8 cellular contexts compared by ENCODE assay signal in genomic region chr1:16535487-16535886, GRCh38. TPM values are rescaled to one million over a fixed set of nuclear protein-coding genes. Genes with fewer than 3 reads are reported as not detected.
DNase-seq lines count a peak whose midpoint lies in the region; ATAC-seq and TF ChIP-seq lines count a peak whose summit lies in the region.
"Not testable (repeated sequence)": the region's sequence is repeated elsewhere in the genome, so short reads cannot be mapped to it uniquely, and the experiment has no call there.
"Had no signal": no experiment of that assay in that cellular context is flagged by ENCODE, and none has a peak within 500 bp of the region (broad histone marks: within the 10 kb centered on the region; RNA-seq: fewer than 3 reads in every experiment).

No MANE protein-coding gene starts in this region.

- DNase-seq in HFF-Myc (ENCODE audit: extremely low read depth, low read depth); left colon; spleen: not testable (repeated sequence)
- DNase-seq in coronary artery (ENCODE audit: low spot score) (peak; percentile 69), cardiac muscle cell (ENCODE audit: low read depth in 1 of 2, low spot score in 1 of 2) (peak; percentile 8 to 18)

- H3K4me2 ChIP-seq in neural cell (ENCODE audit: low read length), result not testable (repeated sequence)

- not testable (repeated sequence) for H2AFZ ChIP-seq in neural cell (ENCODE audit: low read depth, low read length)

- not testable (repeated sequence) for H3K9me2 ChIP-seq in neural cell (ENCODE audit: insufficient read depth, low read length)

- not testable (repeated sequence) for ATAC-seq in activated T-helper 17 cell treated with anti-CD3 and anti-CD28 coated beads, Interleukin-2, amount 50 U/mL, for 72 hours (replicated peaks)
- ATAC-seq in left colon, result peak; percentile 7

- peak overlapping the region; percentile 77 for H3K4me3 Mint-ChIP-seq in activated T-helper 17 cell treated with anti-CD3 and anti-CD28 coated beads, Interleukin-2, amount 50 U/mL, for 72 hours

- not testable (repeated sequence) for H3K36me3 Mint-ChIP-seq in activated T-helper 17 cell treated with anti-CD3 and anti-CD28 coated beads, Interleukin-2, amount 50 U/mL, for 72 hours (ENCODE audit: low read depth)

- H3K36me3 ChIP-seq in cardiac muscle cell; neural cell (ENCODE audit: insufficient read depth, low read length); spleen: not testable (repeated sequence)

- not testable (repeated sequence) for H3K9ac ChIP-seq in neural cell (ENCODE audit: low read length)

- TF ChIP-seq POLR2A in spleen (IDR thresholded peaks at IDR 0.05), result not testable (repeated sequence)

- H3K27ac ChIP-seq in coronary artery; cardiac muscle cell; neural cell (ENCODE audit: low read length); spleen: not testable (repeated sequence)

- peaks cover 18% of the 10 kb centered on the region for H3K27me3 Mint-ChIP-seq in activated T-helper 17 cell treated with anti-CD3 and anti-CD28 coated beads, Interleukin-2, amount 50 U/mL, for 72 hours

- intact Hi-C loops in left colon (cut with DNase I, micrococcal nuclease); spleen (cut with DNase I; ENCODE audit: low total_unique reads): not testable (repeated sequence)

- not testable (repeated sequence) for H3K79me2 ChIP-seq in neural cell (replicated peaks; ENCODE audit: insufficient read depth, low read length)

- TF ChIP-seq RAD21 in neural cell (conservative IDR thresholded peaks at IDR 0.05), result not testable (repeated sequence)

- not testable (repeated sequence) for H3K4me1 Mint-ChIP-seq in activated T-helper 17 cell treated with anti-CD3 and anti-CD28 coated beads, Interleukin-2, amount 50 U/mL, for 72 hours

- not testable (repeated sequence) for TF ChIP-seq EP300 in neural cell (conservative IDR thresholded peaks at IDR 0.05; ENCODE audit: poor library complexity, severe bottlenecking)

- not testable (repeated sequence) for H4K20me1 ChIP-seq in neural cell (ENCODE audit: insufficient read depth)

- not testable (repeated sequence) for H3K27me3 ChIP-seq in cardiac muscle cell; neural cell (ENCODE audit: insufficient read depth, low read depth, low read length)
- peaks cover 0 to 58% (median 20%) of the 10 kb centered on the region in 7 donors for H3K27me3 ChIP-seq in spleen (replicated peaks in 1 of 7)

- H3K9me3 Mint-ChIP-seq in activated T-helper 17 cell treated with anti-CD3 and anti-CD28 coated beads, Interleukin-2, amount 50 U/mL, for 72 hours, result not testable (repeated sequence)

- not testable (repeated sequence) for TF ChIP-seq CTCF in HFF-Myc (IDR thresholded peaks at IDR 0.05; ENCODE audit: low read depth, low read length, missing control alignments); coronary artery (IDR thresholded peaks at IDR 0.05); cardiac muscle cell (IDR thresholded peaks at IDR 0.05; ENCODE audit: low read depth, low read length); neural cell (IDR thresholded peaks at IDR 0.05; ENCODE audit: poor library complexity, severe bottlenecking); spleen (IDR thresholded peaks at IDR 0.05 in 8 of 11, conservative IDR thresholded peaks at IDR 0.05 in 3 of 11)

- WGBS in spleen, 5 donors, result 13 to 52% (median 33%) methylated on average over 19 to 33 of the region's 34 CpGs

- H3K4me1 ChIP-seq in cardiac muscle cell (ENCODE audit: low read depth), result not testable (repeated sequence)
- peaks cover 4 to 12% (median 10%) of the 10 kb centered on the region in 6 donors for H3K4me1 ChIP-seq in spleen

- H3K9me3 ChIP-seq in cardiac muscle cell (ENCODE audit: low read depth); neural cell (ENCODE audit: low read length); spleen: not testable (repeated sequence)

- H3F3A ChIP-seq in neural cell (ENCODE audit: insufficient read depth, low read length, poor library complexity, severe bottlenecking), result not testable (repeated sequence)

- H3K4me3 ChIP-seq in HFF-Myc (replicated peaks; ENCODE audit: low read depth, low read length), result peak overlapping the region; percentile 35
- H3K4me3 ChIP-seq in coronary artery, result peak overlapping the region; percentile 65
- peak overlapping the region; percentile 17 for H3K4me3 ChIP-seq in cardiac muscle cell
- peak overlapping the region; percentile 46 for H3K4me3 ChIP-seq in neural cell (ENCODE audit: low read length)
- H3K4me3 ChIP-seq in spleen, result peak overlapping the region in 6 of 8 donors; percentile 8 to 62 (median 19)

- not testable (repeated sequence) for H3K27ac Mint-ChIP-seq in activated T-helper 17 cell treated with anti-CD3 and anti-CD28 coated beads, Interleukin-2, amount 50 U/mL, for 72 hours

RNA-seq across cellular contexts. Expression of gene RNU1-1, which starts 21.4 kb away (rescaled TPM):
- 1,000 to 10,000 TPM; 1,202 to 2,371 TPM for total RNA-seq in activated T-helper 17 cell treated with anti-CD3 and anti-CD28 coated beads, Interleukin-2, amount 50 U/mL, for 72 hours
- total RNA-seq in cardiac muscle cell (under 0.01 TPM in 2 replicates), left colon (1,000 to 10,000 TPM; 3,977 to 5,589 TPM), spleen (1,000 to 10,000 TPM in 4 of 7 donors, under 1 TPM in 3; under 0.01 to 8,075 (median 6,234) TPM)
- polyA plus RNA-seq in cardiac muscle cell (3.8 TPM in 1 of 2 replicates, not detected in the other), neural cell (under 0.01 TPM in 1 of 2 replicates, not detected in the other), spleen (not detected)
- polyA minus RNA-seq in neural cell, result under 0.01 TPM in 2 replicates
- polyA plus RNA-seq: urinary bladder had no signal
